28 cellular contexts compared by ENCODE assay signal in the genomic region with DNA sequence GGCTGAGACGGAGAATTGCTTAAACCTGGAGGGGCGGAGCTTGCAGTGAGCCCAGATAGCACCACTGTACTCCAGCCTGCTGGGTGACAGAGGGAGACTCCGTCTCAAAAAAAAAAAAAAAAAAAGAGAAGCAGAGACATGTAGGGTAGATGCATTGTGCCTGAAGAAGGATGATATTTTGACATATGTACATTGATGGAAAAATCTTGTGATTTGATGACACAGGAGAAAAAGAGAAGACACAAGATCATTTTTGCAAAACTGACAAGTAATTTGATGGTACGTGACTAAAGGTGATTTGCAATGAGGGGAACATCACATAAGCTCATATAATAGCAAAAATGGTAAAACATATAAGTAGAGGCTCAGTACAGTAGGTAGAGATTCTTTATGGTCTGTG.
A peak's percentile ranks its signal among the peaks of the same experiment; 100 is the strongest.
DNase-seq lines count a peak whose midpoint lies in the region; FAIRE-seq and TF ChIP-seq lines count a peak whose summit lies in the region.
"Had no signal": no experiment of that assay in that cellular context is flagged by ENCODE, and none has a peak within 500 bp of the region (broad histone marks: within the 10 kb centered on the region; RNA-seq: fewer than 3 reads in every experiment).

No MANE protein-coding gene starts in this region.

- H3K9ac ChIP-seq in neural cell (ENCODE audit: low read length) = no peak overlapping the region
- H3K9ac ChIP-seq: BLaER1; BLaER1 treated with 17β-estradiol and CSF1 and Interleukin-3, amounts not matched to agents 10 nM and 100 nM had no signal

- TF ChIP-seq RAD21 in neural cell (conservative IDR thresholded peaks at IDR 0.05) = peak; percentile 30

- H2AFZ ChIP-seq in neural cell (ENCODE audit: low read depth, low read length) = no peak overlapping the region

- peak; percentile 94 for TF ChIP-seq EP300 in neural cell (conservative IDR thresholded peaks at IDR 0.05; ENCODE audit: poor library complexity, severe bottlenecking)

- no peaks in the 10 kb centered on the region for H3K9me3 ChIP-seq in neural cell (ENCODE audit: low read length)
- no peaks in the 10 kb centered on the region for H3K9me3 ChIP-seq in small intestine (ENCODE audit: control insufficient read depth, low read depth)
- H3K9me3 ChIP-seq: A549; BE2C; BLaER1; BLaER1 treated with 17β-estradiol and CSF1 and Interleukin-3, amounts not matched to agents 10 nM and 100 nM; Caco-2 had no signal

- H3F3A ChIP-seq in neural cell (ENCODE audit: insufficient read depth, low read length, poor library complexity, severe bottlenecking) = no peaks in the 10 kb centered on the region

- no peak for FAIRE-seq in small intestine (lab: Jason Lieb, UNC)
- FAIRE-seq: A549, D721Med had no signal

- H4K20me1 ChIP-seq in neural cell (ENCODE audit: insufficient read depth) = no peaks in the 10 kb centered on the region
- H4K20me1 ChIP-seq: BLaER1; BLaER1 treated with 17β-estradiol and CSF1 and Interleukin-3, amounts not matched to agents 10 nM and 100 nM had no signal

- H3K27me3 ChIP-seq in neural cell (ENCODE audit: insufficient read depth, low read depth, low read length) (no peaks in the 10 kb centered on the region), small intestine (ENCODE audit: control insufficient read depth in 2 of 2, insufficient read depth in 2 of 2, low read length in 2 of 2) (no peaks in the 10 kb centered on the region)
- H3K27me3 ChIP-seq: BE2C; BLaER1; BLaER1 treated with 17β-estradiol and CSF1 and Interleukin-3, amounts not matched to agents 10 nM and 100 nM had no signal

- no peak for TF ChIP-seq CTCF in neural cell (IDR thresholded peaks at IDR 0.05; ENCODE audit: poor library complexity, severe bottlenecking)

- H3K27ac ChIP-seq in neural cell (ENCODE audit: low read length) (peak overlapping the region; percentile 19), small intestine (ENCODE audit: low read depth in 1 of 2, low read length in 1 of 2) (no peak overlapping the region)
- H3K27ac ChIP-seq: 22Rv1; A549; BLaER1; BLaER1 treated with 17β-estradiol and CSF1 and Interleukin-3, amounts not matched to agents 10 nM and 100 nM; C4-2B had no signal

- H3K36me3 ChIP-seq in neural cell (ENCODE audit: insufficient read depth, low read length) (no peaks in the 10 kb centered on the region), small intestine (ENCODE audit: control insufficient read depth in 2 of 2, insufficient read depth in 2 of 2, low read length in 2 of 2) (no peaks in the 10 kb centered on the region)
- H3K36me3 ChIP-seq: BE2C; BLaER1; BLaER1 treated with 17β-estradiol and CSF1 and Interleukin-3, amounts not matched to agents 10 nM and 100 nM had no signal

- no peak for DNase-seq in small intestine
- DNase-seq: 8988T; ACHN; AML-193; BE2C; C1 segment of cervical spinal cord; Caco-2; Calu3; CD4-positive, alpha-beta memory T cell; CD4-positive, alpha-beta T cell; CD4-positive, CD25-positive, alpha-beta regulatory T cell; CD8-positive, alpha-beta memory T cell; CD8-positive, alpha-beta T cell; COR-L47; DMS 273 treated with DMSO at 0.1 percent for 48 hours; DMS153; DMS53; DMS79; DMS79 treated with DMSO at 0.1 percent for 48 hours; DND-41; EL had no signal

- no peaks in the 10 kb centered on the region for H3K9me2 ChIP-seq in neural cell (ENCODE audit: insufficient read depth, low read length)

- H3K4me1 ChIP-seq in small intestine (ENCODE audit: control insufficient read depth in 2 of 2, insufficient read depth in 1 of 2, low read depth in 1 of 2, low read length in 1 of 2) = no peaks in the 10 kb centered on the region
- H3K4me1 ChIP-seq: A549; BE2C; BLaER1; BLaER1 treated with 17β-estradiol and CSF1 and Interleukin-3, amounts not matched to agents 10 nM and 100 nM; Caco-2 had no signal

- H3K4me3 ChIP-seq in neural cell (ENCODE audit: low read length) = no peak overlapping the region
- no peak overlapping the region for H3K4me3 ChIP-seq in small intestine (ENCODE audit: low read depth in 1 of 2, low read length in 2 of 2)
- H3K4me3 ChIP-seq: A549; BLaER1; BLaER1 treated with 17β-estradiol and CSF1 and Interleukin-3, amounts not matched to agents 10 nM and 100 nM had no signal

- H3K79me2 ChIP-seq in neural cell (replicated peaks; ENCODE audit: insufficient read depth, low read length) = no peaks in the 10 kb centered on the region

- 69 to 85% (median 76%) methylated on average over 4 of the region's 4 CpGs for WGBS in small intestine, 3 donors

- H3K4me2 ChIP-seq in neural cell (ENCODE audit: low read length) = no peak overlapping the region
- H3K4me2 ChIP-seq: A549; BLaER1; BLaER1 treated with 17β-estradiol and CSF1 and Interleukin-3, amounts not matched to agents 10 nM and 100 nM had no signal

TF ChIP-seq in neural cell, 6 proteins besides CTCF, POLR2A, EP300 and RAD21:
- TF ChIP-seq POLR2AphosphoS5 (IDR thresholded peaks at IDR 0.05) = peak; percentile 77
- TF ChIP-seq SMC3 (conservative IDR thresholded peaks at IDR 0.05; ENCODE audit: poor library complexity) = peak; percentile 22
- TF ChIP-seq, protein P1, sequence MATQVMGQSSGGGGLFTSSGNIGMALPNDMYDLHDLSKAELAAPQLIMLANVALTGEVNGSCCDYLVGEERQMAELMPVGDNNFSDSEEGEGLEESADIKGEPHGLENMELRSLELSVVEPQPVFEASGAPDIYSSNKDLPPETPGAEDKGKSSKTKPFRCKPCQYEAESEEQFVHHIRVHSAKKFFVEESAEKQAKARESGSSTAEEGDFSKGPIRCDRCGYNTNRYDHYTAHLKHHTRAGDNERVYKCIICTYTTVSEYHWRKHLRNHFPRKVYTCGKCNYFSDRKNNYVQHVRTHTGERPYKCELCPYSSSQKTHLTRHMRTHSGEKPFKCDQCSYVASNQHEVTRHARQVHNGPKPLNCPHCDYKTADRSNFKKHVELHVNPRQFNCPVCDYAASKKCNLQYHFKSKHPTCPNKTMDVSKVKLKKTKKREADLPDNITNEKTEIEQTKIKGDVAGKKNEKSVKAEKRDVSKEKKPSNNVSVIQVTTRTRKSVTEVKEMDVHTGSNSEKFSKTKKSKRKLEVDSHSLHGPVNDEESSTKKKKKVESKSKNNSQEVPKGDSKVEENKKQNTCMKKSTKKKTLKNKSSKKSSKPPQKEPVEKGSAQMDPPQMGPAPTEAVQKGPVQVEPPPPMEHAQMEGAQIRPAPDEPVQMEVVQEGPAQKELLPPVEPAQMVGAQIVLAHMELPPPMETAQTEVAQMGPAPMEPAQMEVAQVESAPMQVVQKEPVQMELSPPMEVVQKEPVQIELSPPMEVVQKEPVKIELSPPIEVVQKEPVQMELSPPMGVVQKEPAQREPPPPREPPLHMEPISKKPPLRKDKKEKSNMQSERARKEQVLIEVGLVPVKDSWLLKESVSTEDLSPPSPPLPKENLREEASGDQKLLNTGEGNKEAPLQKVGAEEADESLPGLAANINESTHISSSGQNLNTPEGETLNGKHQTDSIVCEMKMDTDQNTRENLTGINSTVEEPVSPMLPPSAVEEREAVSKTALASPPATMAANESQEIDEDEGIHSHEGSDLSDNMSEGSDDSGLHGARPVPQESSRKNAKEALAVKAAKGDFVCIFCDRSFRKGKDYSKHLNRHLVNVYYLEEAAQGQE (IDR thresholded peaks at IDR 0.05; ENCODE audit: borderline replicate concordance) = no peak
